ENCODE assay signal across 20 cellular contexts in the genomic region with DNA sequence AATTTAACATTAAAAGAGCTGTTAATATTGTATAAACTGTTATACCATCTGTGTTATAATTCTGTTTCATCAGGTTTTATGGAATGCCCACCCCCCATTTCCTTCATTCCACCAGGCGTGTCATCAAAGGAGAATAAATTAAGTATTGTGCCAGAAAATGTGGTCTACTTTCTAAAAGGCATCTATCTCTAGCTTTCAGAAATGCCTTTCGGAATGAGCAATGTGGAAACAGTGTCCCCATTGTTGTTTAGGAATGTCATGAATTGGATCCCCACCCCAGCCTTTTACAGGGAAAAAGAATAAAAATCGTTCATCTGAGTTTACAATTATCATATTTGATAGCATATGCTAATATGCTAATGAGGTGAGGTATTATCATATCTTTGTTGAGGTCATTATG. TPM values are rescaled to one million over a fixed set of nuclear protein-coding genes. Genes with fewer than 3 reads are reported as not detected.
"Had no signal": no experiment of that assay in that cellular context is flagged by ENCODE, and none has a peak within 500 bp of the region (broad histone marks: within the 10 kb centered on the region; RNA-seq: fewer than 3 reads in every experiment).

No MANE protein-coding gene starts in this region.

- FAIRE-seq: bronchial epithelial cell, keratinocyte had no signal

- H3K36me3 Mint-ChIP-seq: naive thymus-derived CD8-positive, alpha-beta T cell had no signal

- H3K4me1 ChIP-seq: ascending aorta, left lung, prostate gland, tibial artery, vagina had no signal

- H3K27ac ChIP-seq: ascending aorta, left lung, prostate gland, skin epidermis, tibial artery, vagina had no signal

- H3K27ac Mint-ChIP-seq: activated naive CD4-positive, alpha-beta T cell treated with anti-CD3 and anti-CD28 coated beads for 36 hours; activated T-helper 2 cell treated with anti-CD3 and anti-CD28 coated beads, Interferon-gamma antibody, Interleukin-2, Interleukin-4, amounts not matched to agents 10 μg/mL and 5 μg/mL and 100 μg/mL, durations not matched to agents 14 hours and 24 hours and 36 hours; naive thymus-derived CD8-positive, alpha-beta T cell had no signal

- H3K4me3 Mint-ChIP-seq: activated naive CD4-positive, alpha-beta T cell treated with anti-CD3 and anti-CD28 coated beads for 36 hours; naive thymus-derived CD8-positive, alpha-beta T cell had no signal

- H3K4me3 ChIP-seq: ascending aorta, left lung, prostate gland, skin epidermis, tibial artery, vagina had no signal

- H3K27me3 ChIP-seq: ascending aorta, tibial artery, vagina had no signal

- H3K36me3 ChIP-seq: ascending aorta, left lung, prostate gland, tibial artery, vagina had no signal

- H3K9me3 Mint-ChIP-seq: activated naive CD4-positive, alpha-beta T cell treated with anti-CD3 and anti-CD28 coated beads for 36 hours; activated T-helper 2 cell treated with anti-CD3 and anti-CD28 coated beads, Interferon-gamma antibody, Interleukin-2, Interleukin-4, amounts not matched to agents 10 μg/mL and 5 μg/mL and 100 μg/mL, durations not matched to agents 14 hours and 24 hours and 36 hours; naive thymus-derived CD8-positive, alpha-beta T cell had no signal

- DNase-seq: activated CD4-positive, alpha-beta T cell treated with anti-CD3 and anti-CD28 coated beads for 1 hour; activated CD4-positive, alpha-beta T cell treated with anti-CD3 and anti-CD28 coated beads, Interleukin-2, amount 50 U/mL, for 4 hours; activated naive CD4-positive, alpha-beta T cell treated with anti-CD3 and anti-CD28 coated beads for 36 hours; activated T-cell treated with anti-CD3 and anti-CD28 coated beads, Interleukin-2, amount 50 U/mL, for 1 hour; dermis blood vessel endothelial cell; left lung; naive thymus-derived CD8-positive, alpha-beta T cell; occipital lobe; right cardiac atrium; stimulated activated CD4-positive, alpha-beta T cell treated with anti-CD3 and anti-CD28 coated beads, Interleukin-4, amount 100 ng/mL, for 24 hours; stimulated activated naive CD4-positive, alpha-beta T cell; T-helper 9 cell; tibial artery had no signal

- H3K9me3 ChIP-seq: ascending aorta, left lung, prostate gland, tibial artery, vagina had no signal

- ATAC-seq: left lung; naive thymus-derived CD8-positive, alpha-beta T cell; right cardiac atrium had no signal

RNA-seq across cellular contexts. Expression of a gene that starts 56.4 kb away (rescaled TPM):
- total RNA-seq: activated naive CD4-positive, alpha-beta T cell treated with anti-CD3 and anti-CD28 coated beads for 36 hours; activated T-helper 2 cell treated with anti-CD3 and anti-CD28 coated beads, Interferon-gamma antibody, Interleukin-2, Interleukin-4, amounts not matched to agents 10 μg/mL and 5 μg/mL and 100 μg/mL, durations not matched to agents 14 hours and 24 hours and 36 hours; ascending aorta; bronchial epithelial cell; dermis blood vessel endothelial cell; naive thymus-derived CD8-positive, alpha-beta T cell; right cardiac atrium; vagina had no signal
- polyA plus RNA-seq: keratinocyte; naive thymus-derived CD8-positive, alpha-beta T cell had no signal
